In genomic region chr14:28756896-28757570, GRCh38 we compare ENCODE assay signal across 1 cellular context.
TF ChIP-seq lines count a peak whose summit lies in the region.

No MANE protein-coding gene starts in this region.

TF ChIP-seq in HepG2, 621 proteins besides CTCF, POLR2A, EP300 and RAD21 (continued from another document and continues in another):
- no peak for TF ChIP-seq ZBTB4 (CRISPR knock-in tag; IDR thresholded peaks at IDR 0.05; ENCODE audit: borderline replicate concordance)
- no peak for TF ChIP-seq GLI4 (CRISPR knock-in tag; IDR thresholded peaks at IDR 0.05; ENCODE audit: borderline replicate concordance)
- no peak for TF ChIP-seq DZIP1 (CRISPR knock-in tag; IDR thresholded peaks at IDR 0.05)
- no peak for TF ChIP-seq SAP130 (CRISPR knock-in tag; IDR thresholded peaks at IDR 0.05; ENCODE audit: low read depth)
- no peak for TF ChIP-seq DMAP1 (CRISPR knock-in tag; IDR thresholded peaks at IDR 0.05)
- TF ChIP-seq ZBTB8A (CRISPR knock-in tag; IDR thresholded peaks at IDR 0.05; ENCODE audit: borderline replicate concordance, low read depth) = no peak
- TF ChIP-seq ZNF318 (CRISPR knock-in tag; IDR thresholded peaks at IDR 0.05) = no peak
- no peak for TF ChIP-seq IRF9 (CRISPR knock-in tag; IDR thresholded peaks at IDR 0.05; ENCODE audit: borderline replicate concordance)
- no peak for TF ChIP-seq FLYWCH1 (CRISPR knock-in tag; IDR thresholded peaks at IDR 0.05)
- TF ChIP-seq TOE1 (CRISPR knock-in tag; IDR thresholded peaks at IDR 0.05) = no peak
- no peak for TF ChIP-seq SNRNP70 (IDR thresholded peaks at IDR 0.05; ENCODE audit: low read depth, low read length)
- TF ChIP-seq POGK (CRISPR knock-in tag; conservative IDR thresholded peaks at IDR 0.05) = no peak
- no peak for TF ChIP-seq SALL2 (CRISPR knock-in tag; IDR thresholded peaks at IDR 0.05)
- TF ChIP-seq ARNT (IDR thresholded peaks at IDR 0.05) = no peak
- TF ChIP-seq TBL1XR1 (IDR thresholded peaks at IDR 0.05; ENCODE audit: borderline replicate concordance, low read length, partially characterized antibody) = no peak
- no peak for TF ChIP-seq ZNF691 (CRISPR knock-in tag; IDR thresholded peaks at IDR 0.05; ENCODE audit: borderline replicate concordance, low read depth)
- TF ChIP-seq ZNF652 (CRISPR knock-in tag; IDR thresholded peaks at IDR 0.05; ENCODE audit: borderline replicate concordance, low read depth) = 0 out of 2 replicates have a peak, but pooled peaks have one; percentile 31
- TF ChIP-seq ZNF530 (CRISPR knock-in tag; IDR thresholded peaks at IDR 0.05; ENCODE audit: low read depth) = no peak
- TF ChIP-seq MAFF (IDR thresholded peaks at IDR 0.05; ENCODE audit: low read depth, low read length) = no peak
- no peak for TF ChIP-seq ISX (CRISPR knock-in tag; conservative IDR thresholded peaks at IDR 0.05)
- TF ChIP-seq ZNF670 (CRISPR knock-in tag; IDR thresholded peaks at IDR 0.05; ENCODE audit: borderline replicate concordance) = no peak
- TF ChIP-seq ZBTB34 (CRISPR knock-in tag; IDR thresholded peaks at IDR 0.05) = no peak
- TF ChIP-seq HDAC6 (IDR thresholded peaks at IDR 0.05; ENCODE audit: low read depth, low read length) = no peak
- no peak for TF ChIP-seq TEF (CRISPR knock-in tag; IDR thresholded peaks at IDR 0.05)
- TF ChIP-seq ZNF121 (CRISPR knock-in tag; IDR thresholded peaks at IDR 0.05) = no peak
- TF ChIP-seq ZNF333 (CRISPR knock-in tag; IDR thresholded peaks at IDR 0.05; ENCODE audit: borderline replicate concordance) = no peak
- no peak for TF ChIP-seq MYPOP (CRISPR knock-in tag; IDR thresholded peaks at IDR 0.05)
- no peak for TF ChIP-seq ZNF564 (CRISPR knock-in tag; IDR thresholded peaks at IDR 0.05)
- TF ChIP-seq ZNF569 (CRISPR knock-in tag; IDR thresholded peaks at IDR 0.05; ENCODE audit: borderline replicate concordance) = no peak
- no peak for TF ChIP-seq ZBTB44 (CRISPR knock-in tag; IDR thresholded peaks at IDR 0.05)
- peak; percentile 94 for TF ChIP-seq REPIN1 (CRISPR knock-in tag; IDR thresholded peaks at IDR 0.05; ENCODE audit: borderline replicate concordance, low read depth)
